8 cellular contexts compared by ENCODE assay signal in genomic region chr1:25810341-25811299, GRCh38. TPM values are rescaled to one million over a fixed set of nuclear protein-coding genes. Genes with fewer than 3 reads are reported as not detected.
DNase-seq lines count a peak whose midpoint lies in the region; ATAC-seq and TF ChIP-seq lines count a peak whose summit lies in the region.
"Had no signal": no experiment of that assay in that cellular context is flagged by ENCODE, and none has a peak within 500 bp of the region (broad histone marks: within the 10 kb centered on the region; RNA-seq: fewer than 3 reads in every experiment).

No MANE protein-coding gene starts in this region.

- peak; percentile 37 for DNase-seq in NCI-H128 (lab: John Stamatoyannopoulos, UW; ENCODE audit: unreplicated experiment)
- peak; percentile 81 for DNase-seq in activated B cell treated with CpG ODN at 0.5 μM for 24 hours
- DNase-seq in mammary epithelial cell: no peak
- peak in 1 of 2 donors; percentile 80 for DNase-seq in left colon
- DNase-seq in stimulated activated CD4-positive, alpha-beta T cell treated with anti-CD3 and anti-CD28 coated beads, TNF-alpha, amount 100 ng/mL, for 24 hours (ENCODE audit: low read depth in 3 of 3): peak; percentile 60 to 77 (median 69)

- intact Hi-C loops in activated B cell treated with CpG ODN at 0.5 μM for 24 hours (cut with micrococcal nuclease): loop anchor here (2.0 to 5.0 kb wide), 4 partner anchors 202 to 572 kb away; no protein-coding TSS in a partner anchor
- intact Hi-C loops in mammary epithelial cell (cut with micrococcal nuclease): loop anchor here (1.0 to 10.0 kb wide), 3 partner anchors 306 to 566 kb away; partner anchors contain the start of gene RSRP1
- intact Hi-C loops in left colon (cut with DNase I, micrococcal nuclease): no loop called here

- H3K36me3 Mint-ChIP-seq in activated B cell treated with CpG ODN at 0.5 μM for 24 hours (ENCODE audit: low read depth): peaks cover 16% of the 10 kb centered on the region

- H3K27me3 Mint-ChIP-seq in activated B cell treated with CpG ODN at 0.5 μM for 24 hours: no peaks in the 10 kb centered on the region

- peak; percentile 96 for TF ChIP-seq CTCF in GM12874 (IDR thresholded peaks at IDR 0.05; ENCODE audit: insufficient read depth, low read depth, low read length)
- peak; percentile 96 for TF ChIP-seq CTCF in activated B cell treated with CpG ODN at 0.5 μM for 24 hours (IDR thresholded peaks at IDR 0.05)
- TF ChIP-seq CTCF in mammary epithelial cell (conservative IDR thresholded peaks at IDR 0.05 in 1 of 2, IDR thresholded peaks at IDR 0.05 in 1 of 2; ENCODE audit: extremely low read depth in 1 of 2, insufficient read depth in 1 of 2, low read depth in 1 of 2, low read length in 2 of 2): peak; percentile 75 to 89

- H3K9me3 ChIP-seq in mammary epithelial cell (replicated peaks; ENCODE audit: insufficient read depth, low read length): no peaks in the 10 kb centered on the region

- dilution Hi-C loops in mammary epithelial cell (cut with HindIII; ENCODE audit: low sequenced_read_pairs): no loop called here

- H3K4me3 Mint-ChIP-seq in activated B cell treated with CpG ODN at 0.5 μM for 24 hours: no peak overlapping the region

- H3K4me2 ChIP-seq in mammary epithelial cell (ENCODE audit: insufficient read depth, low read depth, low read length): no peak overlapping the region

- H3K4me3 ChIP-seq in mammary epithelial cell (replicated peaks in 1 of 3; ENCODE audit: insufficient read depth in 1 of 3, low read depth in 2 of 3, low read length in 3 of 3): no peak overlapping the region

- BruUV-seq in mammary epithelial cell (replicated peaks; lab: Mats Ljungman, UMichigan): no TSS peak

- no peaks in the 10 kb centered on the region for H4K20me1 ChIP-seq in mammary epithelial cell (ENCODE audit: insufficient read depth, low read length)

- no peak overlapping the region for H3K27ac ChIP-seq in mammary epithelial cell (ENCODE audit: insufficient read depth, low read depth, low read length)
- H3K27ac ChIP-seq: epithelial cell of prostate had no signal

- peaks cover 4% of the 10 kb centered on the region for H3K4me1 ChIP-seq in mammary epithelial cell (ENCODE audit: insufficient read depth, low read length)

- H3K36me3 ChIP-seq in mammary epithelial cell (ENCODE audit: insufficient read depth, low read length): no peaks in the 10 kb centered on the region

- H3K4me1 Mint-ChIP-seq in activated B cell treated with CpG ODN at 0.5 μM for 24 hours: peaks cover 18% of the 10 kb centered on the region

- 10% methylated on average over 12 of the region's 21 CpGs for WGBS in mammary epithelial cell (ENCODE audit: low coverage, missing lambda C conversion rate)

- H3K79me2 ChIP-seq in mammary epithelial cell (ENCODE audit: insufficient read depth, low read length): no peaks in the 10 kb centered on the region

- peak; percentile 92 for ATAC-seq in activated B cell treated with CpG ODN at 0.5 μM for 24 hours (ENCODE audit: low read depth)
- ATAC-seq in left colon: peak; percentile 62
- no peak for ATAC-seq in GM21786 (IDR thresholded peaks at IDR 0.05; ENCODE audit: unreplicated experiment)

- H3K27me3 ChIP-seq in mammary epithelial cell (ENCODE audit: insufficient read depth, low read length): no peaks in the 10 kb centered on the region

- in situ Hi-C loops in mammary epithelial cell (cut with MboI; ENCODE audit: low sequenced_read_pairs in 2 of 2): loop anchor here in 1 of 2 donors (25.0 kb wide), 1 partner anchor 573 kb away; the partner anchor contains the start of genes RSRP1 and SYF2

- H3K9me3 Mint-ChIP-seq in activated B cell treated with CpG ODN at 0.5 μM for 24 hours: no peaks in the 10 kb centered on the region

- no peak overlapping the region for H3K27ac Mint-ChIP-seq in activated B cell treated with CpG ODN at 0.5 μM for 24 hours

- CTCF ChIA-PET in activated B cell treated with CpG ODN at 0.5 μM for 24 hours (lab: Charles Lee): interaction anchor here (0.6 to 3.5 kb wide), 9 partner anchors 12 to 381 kb away, joined by 3 to 35 read pairs (median 4); no protein-coding TSS in a partner anchor
- CTCF ChIA-PET in mammary epithelial cell (lab: Charles Lee; ENCODE audit: low non-redundant PET): interaction anchor here (0.6 kb wide), 1 partner anchor 134 kb away, joined by 6 read pairs; no protein-coding TSS in a partner anchor

- no peak overlapping the region for H2AFZ ChIP-seq in mammary epithelial cell (ENCODE audit: low read depth, low read length)

- H3K9ac ChIP-seq in mammary epithelial cell (ENCODE audit: insufficient read depth, low read length): no peak overlapping the region

- POLR2A ChIA-PET in activated B cell treated with CpG ODN at 0.5 μM for 24 hours (lab: Charles Lee): interaction anchor here (0.7 to 3.3 kb wide), 3 partner anchors 10 to 306 kb away, joined by 3 to 22 read pairs (median 3); partner anchors contain the start of gene MTFR1L

RNA-seq across cellular contexts. Expression of gene MTFR1L, which starts 9.1 kb away (rescaled TPM):
- total RNA-seq in activated B cell treated with CpG ODN at 0.5 μM for 24 hours: 34.6 and 35.3 TPM in 2 replicates
- 10 to 100 TPM; 31.2 to 39.0 TPM for total RNA-seq in mammary epithelial cell
- 27.1 TPM for polyA plus RNA-seq in mammary epithelial cell
- 44.1 TPM for polyA minus RNA-seq in mammary epithelial cell
- total RNA-seq in left colon: 10 to 100 TPM; 42.1 to 59.4 TPM

RNA-seq across cellular contexts. Expression of gene SELENON, which starts 10.6 kb away (rescaled TPM):
- total RNA-seq in activated B cell treated with CpG ODN at 0.5 μM for 24 hours (13.5 and 15.1 TPM in 2 replicates), mammary epithelial cell (10 to 100 TPM; 14.3 to 53.9 TPM), left colon (10 to 100 TPM; 29.6 to 33.2 TPM)
- polyA plus RNA-seq in mammary epithelial cell: 41.7 TPM
- polyA minus RNA-seq in mammary epithelial cell: 70.3 TPM

RNA-seq across cellular contexts. Expression of gene AUNIP, which starts 48.6 kb away (rescaled TPM):
- total RNA-seq in activated B cell treated with CpG ODN at 0.5 μM for 24 hours (0.42 and 0.64 TPM in 2 replicates), mammary epithelial cell (1 to 10 TPM; 5.7 to 9.3 TPM), left colon (under 1 TPM in 1 of 2 donors, not detected in 1; 0.98 TPM)
- 9.9 TPM for polyA plus RNA-seq in mammary epithelial cell
- 10.2 TPM for polyA minus RNA-seq in mammary epithelial cell

Comparison
In these comparisons a context has a peak if more than half of its experiments do, and no peak if none do; other contexts are left out.
1. intact Hi-C loops: an anchor here in activated B cell treated with CpG ODN at 0.5 μM for 24 hours (2.0 to 5.0 kb wide) and mammary epithelial cell (1.0 to 10.0 kb wide); none called in left colon.